20 cellular contexts compared by ENCODE assay signal in genomic region chr3:108037770-108038169, GRCh38. TPM values are rescaled to one million over a fixed set of nuclear protein-coding genes. Genes with fewer than 3 reads are reported as not detected.
DNase-seq lines count a peak whose midpoint lies in the region; ATAC-seq and TF ChIP-seq lines count a peak whose summit lies in the region.
"Had no signal": no experiment of that assay in that cellular context is flagged by ENCODE, and none has a peak within 500 bp of the region (broad histone marks: within the 10 kb centered on the region; RNA-seq: fewer than 3 reads in every experiment).

No MANE protein-coding gene starts in this region.

- in situ Hi-C loops in G401 (cut with HindIII; ENCODE audit: low sequenced_read_pairs), result no loop called here

- peaks cover 4% of the 10 kb centered on the region for H3K27me3 Mint-ChIP-seq in glutamatergic neuron (ENCODE audit: unreplicated experiment)
- H3K27me3 Mint-ChIP-seq in stimulated activated memory B cell treated with anti-CD40 and anti-IgM and Interleukin-4, amounts not matched to agents 10 μg/mL and 1 μg/mL and 100 μg/mL, for 72 hours, result no peaks in the 10 kb centered on the region
- H3K27me3 Mint-ChIP-seq: activated naive CD8-positive, alpha-beta T cell treated with anti-CD3 and anti-CD28 coated beads, Interleukin-2, amount 10 ng/mL, durations not matched to agents 7 days and 5 days; type B pancreatic cell had no signal

- ATAC-seq in stimulated activated memory B cell treated with anti-CD40 and anti-IgM and Interleukin-4, amounts not matched to agents 10 μg/mL and 1 μg/mL and 100 μg/mL, for 72 hours, result no peak
- no peak for ATAC-seq in HG03439 (IDR thresholded peaks at IDR 0.05; ENCODE audit: unreplicated experiment)
- ATAC-seq: gastrocnemius medialis, left colon, WTC11 had no signal

- no peak for TF ChIP-seq CTCF in glutamatergic neuron (IDR thresholded peaks at IDR 0.05; ENCODE audit: partially characterized antibody, unreplicated experiment)

- H3K27ac Mint-ChIP-seq in glutamatergic neuron (ENCODE audit: unreplicated experiment), result peak overlapping the region; percentile 34
- H3K27ac Mint-ChIP-seq in stimulated activated memory B cell treated with anti-CD40 and anti-IgM and Interleukin-4, amounts not matched to agents 10 μg/mL and 1 μg/mL and 100 μg/mL, for 72 hours, result peak overlapping the region; percentile 77
- H3K27ac Mint-ChIP-seq: activated naive CD8-positive, alpha-beta T cell treated with anti-CD3 and anti-CD28 coated beads, Interleukin-2, amount 10 ng/mL, durations not matched to agents 7 days and 5 days; activated T-helper 2 cell treated with anti-CD3 and anti-CD28 coated beads, Interferon-gamma antibody, Interleukin-2, Interleukin-4, amounts not matched to agents 10 μg/mL and 5 μg/mL and 100 μg/mL, durations not matched to agents 14 hours and 24 hours and 36 hours; type B pancreatic cell; WTC11 had no signal

- DNase-seq in G401 (ENCODE audit: low spot score) (peak; percentile 53), NCI-H82 treated with DMSO at 0.1 percent for 48 hours (lab: John Stamatoyannopoulos, UW; ENCODE audit: unreplicated experiment) (peak; percentile 74), glutamatergic neuron (no peak), NCI-H146 treated with DMSO at 0.1 percent for 48 hours (lab: John Stamatoyannopoulos, UW; ENCODE audit: unreplicated experiment) (no peak)
- no peak for DNase-seq in stimulated activated CD4-positive, alpha-beta T cell treated with anti-CD3 and anti-CD28 coated beads, Interleukin-15, amount 100 ng/mL, for 24 hours
- DNase-seq: activated CD8-positive, alpha-beta memory T cell treated with anti-CD3 and anti-CD28 coated beads, Interleukin-2, amount 50 U/mL, for 4 hours; activated naive CD8-positive, alpha-beta T cell treated with anti-CD3 and anti-CD28 coated beads, Interleukin-2, amount 10 ng/mL, durations not matched to agents 7 days and 5 days; central memory CD4-positive, alpha-beta T cell; gastrocnemius medialis; left colon; NCI-H1436; SHP77 treated with DMSO at 0.1 percent for 48 hours; small intestine; stimulated activated CD4-positive, alpha-beta T cell treated with anti-CD3 and anti-CD28 coated beads, Interleukin-1b, Interleukin-23, amount 100 ng/mL, for 48 hours; T-helper 9 cell had no signal

- H3K36me3 Mint-ChIP-seq in glutamatergic neuron (ENCODE audit: unreplicated experiment), result no peaks in the 10 kb centered on the region
- H3K36me3 Mint-ChIP-seq in stimulated activated memory B cell treated with anti-CD40 and anti-IgM and Interleukin-4, amounts not matched to agents 10 μg/mL and 1 μg/mL and 100 μg/mL, for 72 hours, result peaks cover 27% of the 10 kb centered on the region
- H3K36me3 Mint-ChIP-seq: WTC11 had no signal

- peaks cover 3% of the 10 kb centered on the region for H3K9me3 Mint-ChIP-seq in glutamatergic neuron (ENCODE audit: unreplicated experiment)
- no peaks in the 10 kb centered on the region for H3K9me3 Mint-ChIP-seq in stimulated activated memory B cell treated with anti-CD40 and anti-IgM and Interleukin-4, amounts not matched to agents 10 μg/mL and 1 μg/mL and 100 μg/mL, for 72 hours
- H3K9me3 Mint-ChIP-seq: activated naive CD8-positive, alpha-beta T cell treated with anti-CD3 and anti-CD28 coated beads, Interleukin-2, amount 10 ng/mL, durations not matched to agents 7 days and 5 days; activated T-helper 2 cell treated with anti-CD3 and anti-CD28 coated beads, Interferon-gamma antibody, Interleukin-2, Interleukin-4, amounts not matched to agents 10 μg/mL and 5 μg/mL and 100 μg/mL, durations not matched to agents 14 hours and 24 hours and 36 hours; type B pancreatic cell; WTC11 had no signal

- H3K4me3 Mint-ChIP-seq in glutamatergic neuron (ENCODE audit: unreplicated experiment), result no peak overlapping the region
- H3K4me3 Mint-ChIP-seq in stimulated activated memory B cell treated with anti-CD40 and anti-IgM and Interleukin-4, amounts not matched to agents 10 μg/mL and 1 μg/mL and 100 μg/mL, for 72 hours, result no peak overlapping the region
- H3K4me3 Mint-ChIP-seq: activated naive CD8-positive, alpha-beta T cell treated with anti-CD3 and anti-CD28 coated beads, Interleukin-2, amount 10 ng/mL, durations not matched to agents 7 days and 5 days; type B pancreatic cell; WTC11 had no signal

- peaks cover 21% of the 10 kb centered on the region for H3K4me1 Mint-ChIP-seq in glutamatergic neuron (ENCODE audit: low read depth, unreplicated experiment)
- peaks cover 34% of the 10 kb centered on the region for H3K4me1 Mint-ChIP-seq in stimulated activated memory B cell treated with anti-CD40 and anti-IgM and Interleukin-4, amounts not matched to agents 10 μg/mL and 1 μg/mL and 100 μg/mL, for 72 hours

RNA-seq across cellular contexts. Expression of gene CD47, which starts 53.1 kb away (rescaled TPM):
- 0.85 TPM in 1 of 2 replicates, not detected in the other for total RNA-seq in G401 (2014; rRNA removed; shearing (Covaris generic))
- total RNA-seq in glutamatergic neuron (ENCODE audit: unreplicated experiment), result 507 TPM

Comparison
In these comparisons a context has a peak if more than half of its experiments do, and no peak if none do; other contexts are left out.
1. DNase-seq: peak in G401 (single experiment) and NCI-H82 treated with DMSO at 0.1 percent for 48 hours (single experiment); none in glutamatergic neuron (single experiment), NCI-H146 treated with DMSO at 0.1 percent for 48 hours (single experiment) and stimulated activated CD4-positive, alpha-beta T cell treated with anti-CD3 and anti-CD28 coated beads, Interleukin-15, amount 100 ng/mL, for 24 hours (single experiment).
2. RNA of gene CD47, which starts 53.1 kb away (total RNA-seq): 507 TPM in glutamatergic neuron (single experiment); 0.85 TPM in G401; every median in the first group is over 100 times any median in the second.